Comparison of ENCODE assay signal across 8 cellular contexts in the genomic region with DNA sequence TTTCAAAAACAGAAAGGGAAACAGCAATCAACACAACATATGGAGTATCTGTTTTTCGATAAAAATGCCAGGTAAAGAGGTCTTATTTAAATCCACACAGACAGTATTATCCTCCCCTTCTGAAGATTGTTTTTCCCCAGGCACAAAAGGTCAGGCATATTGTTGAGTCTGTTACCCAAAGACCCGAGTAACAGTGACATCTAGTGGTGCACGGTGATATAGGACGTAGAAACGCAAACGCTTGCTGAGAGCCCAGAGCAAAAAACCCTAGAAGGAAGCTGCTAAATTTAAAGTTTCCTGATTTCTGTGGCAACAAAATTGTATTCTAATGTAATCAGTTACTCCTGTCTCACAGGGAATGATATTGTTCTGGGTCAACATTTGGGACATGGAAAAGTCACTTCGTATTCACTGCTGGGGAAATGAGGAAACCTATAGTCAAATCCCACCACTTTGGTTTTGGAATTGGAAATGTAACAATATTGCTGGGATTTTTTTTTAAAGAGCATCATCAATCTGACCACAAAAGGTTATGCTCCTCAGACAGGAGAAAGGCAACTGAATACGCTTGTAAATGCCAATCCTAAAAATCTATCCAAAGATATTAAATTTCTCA.
DNase-seq lines count a peak whose midpoint lies in the region; ATAC-seq and TF ChIP-seq lines count a peak whose summit lies in the region.

No MANE protein-coding gene starts in this region.

- no peaks in the 10 kb centered on the region for H3K9me3 ChIP-seq in OCI-LY3 (ENCODE audit: insufficient read depth, low read length)
- no peaks in the 10 kb centered on the region for H3K9me3 ChIP-seq in neuronal stem cell (replicated peaks in 1 of 2; ENCODE audit: control insufficient read depth in 2 of 2, insufficient read depth in 1 of 2, low read depth in 1 of 2, low read length in 2 of 2)
- H3K9me3 ChIP-seq in tibial nerve, result no peaks in the 10 kb centered on the region

- H3K27ac ChIP-seq in OCI-LY3 (ENCODE audit: low read length) (no peak overlapping the region), neuronal stem cell (replicated peaks; ENCODE audit: low read length) (no peak overlapping the region), tibial nerve (peak overlapping the region in 2 of 4 donors; percentile 32 to 36)

- no peak overlapping the region for H2BK12ac ChIP-seq in neuronal stem cell (ENCODE audit: low read length)

- no peak overlapping the region for H3K14ac ChIP-seq in neuronal stem cell (ENCODE audit: low read length)

- H4K91ac ChIP-seq in neuronal stem cell (ENCODE audit: low read depth, low read length, poor library complexity), result no peak overlapping the region

- peak; percentile 69 for DNase-seq in ELF-1 (ENCODE audit: low read depth, low spot score)
- DNase-seq in activated T-cell treated with anti-CD3 and anti-CD28 coated beads, Interleukin-2, amount 50 U/mL, for 1 hour, result peak; percentile 25
- peak; percentile 91 for DNase-seq in fibroblast of the aortic adventitia (ENCODE audit: low read depth)
- DNase-seq in neuronal stem cell (ENCODE audit: low spot score), result peak; percentile 81
- peak; percentile 52 to 92 for DNase-seq in tibial nerve (ENCODE audit: low spot score in 2 of 2)

- peak; percentile 88 for TF ChIP-seq CTCF in OCI-LY3 (IDR thresholded peaks at IDR 0.05; ENCODE audit: low read depth, low read length)
- TF ChIP-seq CTCF in fibroblast of the aortic adventitia (IDR thresholded peaks at IDR 0.05; ENCODE audit: insufficient read depth, low read length), result peak; percentile 87
- TF ChIP-seq CTCF in tibial nerve (IDR thresholded peaks at IDR 0.05), result peak; percentile 61 to 89 (median 76)

- no peaks in the 10 kb centered on the region for H4K20me1 ChIP-seq in OCI-LY3 (ENCODE audit: insufficient read depth, low read length)

- H3K4me3 ChIP-seq in OCI-LY3 (ENCODE audit: low read length), result peak overlapping the region; percentile 5; the same call in 1 of the 2 replicates
- no peak overlapping the region for H3K4me3 ChIP-seq in fibroblast of the aortic adventitia (ENCODE audit: low read depth, low read length)
- no peak overlapping the region for H3K4me3 ChIP-seq in neuronal stem cell (ENCODE audit: low read length in 2 of 2)
- no peak overlapping the region for H3K4me3 ChIP-seq in tibial nerve

- H2AFZ ChIP-seq in OCI-LY3 (ENCODE audit: low read depth, low read length) (no peak overlapping the region), neuronal stem cell (ENCODE audit: low read length) (peak overlapping the region; percentile 0)

- no peak overlapping the region for H2BK15ac ChIP-seq in neuronal stem cell (ENCODE audit: low read length)

- TF ChIP-seq EP300 in Ishikawa (IDR thresholded peaks at IDR 0.05; ENCODE audit: borderline replicate concordance), result no peak
- TF ChIP-seq EP300 in tibial nerve (IDR thresholded peaks at IDR 0.05), result no peak

- no peaks in the 10 kb centered on the region for H3K36me3 ChIP-seq in OCI-LY3 (replicated peaks; ENCODE audit: low read depth, low read length)
- H3K36me3 ChIP-seq in neuronal stem cell (replicated peaks in 1 of 2; ENCODE audit: control insufficient read depth in 2 of 2, insufficient read depth in 2 of 2, low read length in 2 of 2), result no peaks in the 10 kb centered on the region
- H3K36me3 ChIP-seq in tibial nerve, result no peaks in the 10 kb centered on the region

- peak; percentile 90 for TF ChIP-seq RAD21 in Ishikawa (IDR thresholded peaks at IDR 0.05; ENCODE audit: low read depth)

- no peak overlapping the region for H2AK5ac ChIP-seq in neuronal stem cell (ENCODE audit: low read depth, low read length)

- H3K4me2 ChIP-seq in OCI-LY3 (ENCODE audit: low read length) (peak overlapping the region; percentile 43), neuronal stem cell (ENCODE audit: insufficient read depth, low read length, poor library complexity, severe bottlenecking) (no peak overlapping the region)

- H3K9ac ChIP-seq in OCI-LY3 (ENCODE audit: low read length) (peak overlapping the region; percentile 18; the same call in 1 of the 2 replicates), neuronal stem cell (ENCODE audit: low read depth, low read length, poor library complexity) (no peak overlapping the region)

- H3K4ac ChIP-seq in neuronal stem cell (ENCODE audit: low read length), result no peak overlapping the region

- no peak overlapping the region for H3K18ac ChIP-seq in neuronal stem cell (ENCODE audit: low read length)

- H4K8ac ChIP-seq in neuronal stem cell (ENCODE audit: low read depth, low read length), result no peak overlapping the region

- TF ChIP-seq POLR2A in tibial nerve (IDR thresholded peaks at IDR 0.05), result no peak

- H3K27me3 ChIP-seq in OCI-LY3 (ENCODE audit: low read depth, low read length) (no peaks in the 10 kb centered on the region), neuronal stem cell (ENCODE audit: control insufficient read depth in 3 of 3, insufficient read depth in 3 of 3, low read depth in 1 of 3, low read length in 3 of 3) (no peaks in the 10 kb centered on the region), tibial nerve (no peaks in the 10 kb centered on the region)

- ATAC-seq in GM21737 (IDR thresholded peaks at IDR 0.05; ENCODE audit: unreplicated experiment), result peak; percentile 92

- WGBS in neuronal stem cell (ENCODE audit: extremely low coverage in 2 of 2, insufficient read length in 2 of 2, insufficient replicate concordance in 1 of 2), 2 donors, result no CpG with 5 or more reads among the region's 8 CpGs
- 9 to 10% methylated on average over 8 of the region's 8 CpGs for WGBS in tibial nerve, 2 donors

- H3K79me2 ChIP-seq in OCI-LY3 (ENCODE audit: low read length), result no peaks in the 10 kb centered on the region

- H3K4me1 ChIP-seq in OCI-LY3 (ENCODE audit: low read length), result peaks cover 15% of the 10 kb centered on the region
- peaks cover 7 to 9% of the 10 kb centered on the region in 2 donors for H3K4me1 ChIP-seq in neuronal stem cell (ENCODE audit: control insufficient read depth in 2 of 2, insufficient read depth in 1 of 2, low read depth in 1 of 2, low read length in 2 of 2)
- peaks cover 0 to 47% (median 4%) of the 10 kb centered on the region in 4 donors for H3K4me1 ChIP-seq in tibial nerve

- no peak overlapping the region for H2BK5ac ChIP-seq in neuronal stem cell (ENCODE audit: low read length)

- no peak overlapping the region for H2BK120ac ChIP-seq in neuronal stem cell (ENCODE audit: low read depth, low read length)

- H3K79me1 ChIP-seq in neuronal stem cell (ENCODE audit: low read depth, low read length), result no peaks in the 10 kb centered on the region

- H3K23ac ChIP-seq in neuronal stem cell (ENCODE audit: low read depth, low read length, poor library complexity), result no peak overlapping the region

TF ChIP-seq in Ishikawa, 13 proteins besides CTCF, POLR2A, EP300 and RAD21:
- TF ChIP-seq NFIC (IDR thresholded peaks at IDR 0.05), result no peak

Comparison
In these comparisons a context has a peak if more than half of its experiments do, and no peak if none do; other contexts are left out.
1. DNase-seq: peak in every context shown above with its lines; median percentile 91 in fibroblast of the aortic adventitia; 81 in neuronal stem cell; 72 in tibial nerve; 69 in ELF-1; 25 in activated T-cell treated with anti-CD3 and anti-CD28 coated beads, Interleukin-2, amount 50 U/mL, for 1 hour.